Comparison of ENCODE assay signal across 9 cellular contexts in genomic region chr3:45994661-45995369, GRCh38. TPM values are rescaled to one million over a fixed set of nuclear protein-coding genes. Genes with fewer than 3 reads are reported as not detected.
A peak's percentile ranks its signal among the peaks of the same experiment; 100 is the strongest.
DNase-seq lines count a peak whose midpoint lies in the region; ATAC-seq and TF ChIP-seq lines count a peak whose summit lies in the region.
"Had no signal": no experiment of that assay in that cellular context is flagged by ENCODE, and none has a peak within 500 bp of the region (broad histone marks: within the 10 kb centered on the region; RNA-seq: fewer than 3 reads in every experiment).

No MANE protein-coding gene starts in this region.

- TF ChIP-seq CTCF in prostate gland (IDR thresholded peaks at IDR 0.05), result no peak

- DNase-seq in ELR (ENCODE audit: low read depth), result peak; percentile 43
- peak; percentile 58 for DNase-seq in H7
- DNase-seq in NCI-H2171 treated with DMSO at 0.1 percent for 48 hours (lab: John Stamatoyannopoulos, UW), result peak; percentile 53
- DNase-seq in activated effector memory CD4-positive, alpha-beta T cell treated with Interleukin-2 at 50 U/mL for 16 hours, result peak; percentile 31
- peak; percentile 47 for DNase-seq in Right ventricle myocardium superior
- no peak for DNase-seq in prostate gland (ENCODE audit: low spot score)
- no peak for DNase-seq in NCI-H1436 (lab: John Stamatoyannopoulos, UW)
- no peak for DNase-seq in NCI-H1436 treated with DMSO at 0.1 percent for 48 hours (lab: John Stamatoyannopoulos, UW)

- no peak for TF ChIP-seq POLR2A in prostate gland (IDR thresholded peaks at IDR 0.05)

- peak overlapping the region; percentile 83 to 89 for H3K27ac ChIP-seq in prostate gland

- H3K4me3 ChIP-seq in H7 (ENCODE audit: insufficient read depth, low read depth, low read length) (peak overlapping the region; percentile 93), prostate gland (peak overlapping the region; percentile 67 to 85)

- H3K27me3 ChIP-seq in H7 (ENCODE audit: control insufficient read depth, insufficient read depth, low read length), result peaks cover 2% of the 10 kb centered on the region; the same call in 1 of the 2 replicates
- no peaks in the 10 kb centered on the region for H3K27me3 ChIP-seq in prostate gland (replicated peaks; ENCODE audit: insufficient read depth)

- no peaks in the 10 kb centered on the region for H3K9me3 ChIP-seq in prostate gland

- ATAC-seq in Right ventricle myocardium superior (ENCODE audit: poor library complexity), result peak; percentile 28

- H3K4me1 ChIP-seq in prostate gland (replicated peaks), result peaks cover 11% of the 10 kb centered on the region

- 10% methylated on average over 20 of the region's 20 CpGs for WGBS in prostate gland

- intact Hi-C loops in Right ventricle myocardium superior (cut with DNase I), result no loop called here
- intact Hi-C loops in prostate gland (cut with DNase I), result loop anchor here (5.0 to 10.0 kb wide), 2 partner anchors 53 to 80 kb away; partner anchors contain the start of gene CXCR6

- no peaks in the 10 kb centered on the region for H3K36me3 ChIP-seq in H7 (replicated peaks; ENCODE audit: control insufficient read depth, insufficient read depth, low read length)
- H3K36me3 ChIP-seq in prostate gland, result no peaks in the 10 kb centered on the region

RNA-seq across cellular contexts. Expression of gene FYCO1, which starts 0.8 kb away (rescaled TPM):
- 4.9 and 7.5 TPM in 2 replicates for total RNA-seq in H7 (2014; rRNA removed; shearing (Covaris generic))
- total RNA-seq in Right ventricle myocardium superior (120 TPM), prostate gland (10 to 100 TPM; 33.1 to 56.7 TPM)

RNA-seq across cellular contexts. Expression of gene XCR1, which starts 32.5 kb away (rescaled TPM):
- total RNA-seq in H7 (2014; rRNA removed; shearing (Covaris generic)), result not detected in 2 replicates
- not detected for total RNA-seq in Right ventricle myocardium superior
- total RNA-seq in prostate gland, result not detected
- total RNA-seq: activated CD8-positive, alpha-beta memory T cell treated with anti-CD3 and anti-CD28 coated beads for 36 hours had no signal

RNA-seq across cellular contexts. Expression of gene CXCR6, which starts 51.6 kb away (rescaled TPM):
- not detected in 2 replicates for total RNA-seq in H7 (2014; rRNA removed; shearing (Covaris generic))
- total RNA-seq in Right ventricle myocardium superior, result 0.22 TPM
- 1 to 10 TPM in 1 of 2 donors, under 1 TPM in 1; 0.96 to 1.2 TPM for total RNA-seq in prostate gland

Comparison
In these comparisons a context has a peak if more than half of its experiments do, and no peak if none do; other contexts are left out.
1. DNase-seq: peak in ELR (single experiment), H7 (single experiment), NCI-H2171 treated with DMSO at 0.1 percent for 48 hours (single experiment), activated effector memory CD4-positive, alpha-beta T cell treated with Interleukin-2 at 50 U/mL for 16 hours (single experiment) and Right ventricle myocardium superior (single experiment); none in prostate gland (single experiment), NCI-H1436 (single experiment) and NCI-H1436 treated with DMSO at 0.1 percent for 48 hours (single experiment).